7 cellular contexts compared by ENCODE assay signal in the genomic region with DNA sequence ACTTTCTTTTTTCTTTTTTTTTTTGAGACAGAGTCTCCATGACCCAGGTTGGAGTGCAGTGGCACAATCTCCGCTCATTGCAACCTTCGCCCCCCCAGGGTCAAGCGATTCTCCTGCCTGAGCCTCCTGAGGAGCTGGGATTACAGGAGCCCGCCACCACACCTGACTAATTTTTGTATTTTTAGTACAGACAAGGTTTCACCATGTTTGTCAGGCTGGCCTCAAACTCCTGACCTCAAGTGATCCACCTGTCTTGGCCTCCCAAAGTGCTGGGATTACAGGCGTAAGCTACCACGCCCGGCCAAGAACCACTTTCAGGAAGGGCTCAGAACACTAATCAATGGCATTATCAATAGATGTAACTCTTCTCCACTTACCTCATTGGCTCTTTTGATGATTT. TPM values are rescaled to one million over a fixed set of nuclear protein-coding genes. Genes with fewer than 3 reads are reported as not detected.
DNase-seq lines count a peak whose midpoint lies in the region; ATAC-seq and TF ChIP-seq lines count a peak whose summit lies in the region.
"Not testable (repeated sequence)": the region's sequence is repeated elsewhere in the genome, so short reads cannot be mapped to it uniquely, and the experiment has no call there.

No MANE protein-coding gene starts in this region.

- ATAC-seq in activated CD4-positive, alpha-beta T cell treated with anti-CD3 and anti-CD28 coated beads for 36 hours; psoas muscle; gastrocnemius medialis; stimulated activated effector memory CD8-positive, alpha-beta T cell treated with anti-CD3 and anti-CD28 coated beads, Interleukin-12 subunit alpha, Interleukin-12 subunit beta, amount 100 ng/mL, for 72 hours: not testable (repeated sequence)

- peaks cover 30% of the 10 kb centered on the region for H4K20me1 ChIP-seq in Loucy (ENCODE audit: insufficient read depth, low read length, poor library complexity, severe bottlenecking)

- intact Hi-C loops in activated CD4-positive, alpha-beta T cell treated with anti-CD3 and anti-CD28 coated beads for 36 hours (cut with DNase I, micrococcal nuclease); gastrocnemius medialis (cut with DNase I; ENCODE audit: low total_unique reads): not testable (repeated sequence)
- intact Hi-C loops in psoas muscle (cut with DNase I), result loop anchor here (5.0 kb wide), 2 partner anchors 84 to 216 kb away; a partner anchor contains a TSS

- H3K9ac ChIP-seq in Loucy (ENCODE audit: low read depth, low read length, poor library complexity, severe bottlenecking), result not testable (repeated sequence)

- not testable (repeated sequence) for DNase-seq in activated CD4-positive, alpha-beta T cell treated with anti-CD3 and anti-CD28 coated beads for 36 hours; nephron progenitor cell; psoas muscle; gastrocnemius medialis; stimulated activated effector memory CD8-positive, alpha-beta T cell treated with anti-CD3 and anti-CD28 coated beads, Interleukin-12 subunit alpha, Interleukin-12 subunit beta, amount 100 ng/mL, for 72 hours (ENCODE audit: low spot score in 2 of 2)
- peak; percentile 29 for DNase-seq in activated CD8-positive, alpha-beta memory T cell treated with anti-CD3 and anti-CD28 coated beads, Interleukin-2, amount 50 U/mL, for 48 hours

- in situ Hi-C loops in gastrocnemius medialis (cut with MboI; ENCODE audit: low sequenced_read_pairs in 4 of 4), result loop anchor here in 3 of 4 donors (10.0 to 25.0 kb wide), 3 partner anchors 76 to 214 kb away; a partner anchor contains a TSS

- peaks cover 80% of the 10 kb centered on the region for H3K79me2 ChIP-seq in Loucy (ENCODE audit: insufficient read depth, low read length)

- not testable (repeated sequence) for H3K27me3 Mint-ChIP-seq in activated CD4-positive, alpha-beta T cell treated with anti-CD3 and anti-CD28 coated beads for 36 hours; nephron progenitor cell (ENCODE audit: low read depth, poor library complexity)

- peaks cover 77% of the 10 kb centered on the region for H3K4me1 ChIP-seq in Loucy (ENCODE audit: insufficient read depth, low read length, poor library complexity, severe bottlenecking)
- H3K4me1 ChIP-seq in psoas muscle, result peaks cover 62% of the 10 kb centered on the region
- H3K4me1 ChIP-seq in gastrocnemius medialis, result peaks cover 52 to 55% of the 10 kb centered on the region in 2 donors

- H3K27ac Mint-ChIP-seq in activated CD4-positive, alpha-beta T cell treated with anti-CD3 and anti-CD28 coated beads for 36 hours, result peak overlapping the region; percentile 38
- H3K27ac Mint-ChIP-seq in nephron progenitor cell, result peak overlapping the region; percentile 33
- H3K27ac Mint-ChIP-seq in stimulated activated effector memory CD8-positive, alpha-beta T cell treated with anti-CD3 and anti-CD28 coated beads, Interleukin-12 subunit alpha, Interleukin-12 subunit beta, amount 100 ng/mL, for 72 hours, result peak overlapping the region; percentile 36

- not testable (repeated sequence) for TF ChIP-seq CTCF in Loucy (conservative IDR thresholded peaks at IDR 0.05; ENCODE audit: low read length); nephron progenitor cell (IDR thresholded peaks at IDR 0.05); psoas muscle (IDR thresholded peaks at IDR 0.05); gastrocnemius medialis (IDR thresholded peaks at IDR 0.05 in 4 of 5, conservative IDR thresholded peaks at IDR 0.05 in 1 of 5)

- H3K4me3 ChIP-seq in Loucy (ENCODE audit: low read length, poor library complexity, severe bottlenecking), result peak overlapping the region; percentile 34
- not testable (repeated sequence) for H3K4me3 ChIP-seq in psoas muscle, gastrocnemius medialis

- not testable (repeated sequence) for H3K9me2 ChIP-seq in Loucy (replicated peaks; ENCODE audit: low read depth, low read length)

- not testable (repeated sequence) for H3K9me3 Mint-ChIP-seq in activated CD4-positive, alpha-beta T cell treated with anti-CD3 and anti-CD28 coated beads for 36 hours (ENCODE audit: low read depth); nephron progenitor cell; stimulated activated effector memory CD8-positive, alpha-beta T cell treated with anti-CD3 and anti-CD28 coated beads, Interleukin-12 subunit alpha, Interleukin-12 subunit beta, amount 100 ng/mL, for 72 hours

- peak overlapping the region; percentile 58 for H3K4me2 ChIP-seq in Loucy (ENCODE audit: low read depth, low read length, poor library complexity, severe bottlenecking)

- not testable (repeated sequence) for H2AFZ ChIP-seq in Loucy (ENCODE audit: low read length)

- peaks cover 48% of the 10 kb centered on the region for H3K36me3 Mint-ChIP-seq in activated CD4-positive, alpha-beta T cell treated with anti-CD3 and anti-CD28 coated beads for 36 hours (ENCODE audit: low read depth)
- peaks cover 57% of the 10 kb centered on the region for H3K36me3 Mint-ChIP-seq in nephron progenitor cell (ENCODE audit: low read depth)
- peaks cover 78% of the 10 kb centered on the region for H3K36me3 Mint-ChIP-seq in stimulated activated effector memory CD8-positive, alpha-beta T cell treated with anti-CD3 and anti-CD28 coated beads, Interleukin-12 subunit alpha, Interleukin-12 subunit beta, amount 100 ng/mL, for 72 hours

- CTCF ChIA-PET in activated CD4-positive, alpha-beta T cell treated with anti-CD3 and anti-CD28 coated beads for 36 hours (lab: Charles Lee), result not testable (repeated sequence)

- H3K27ac ChIP-seq in psoas muscle, result peak overlapping the region; percentile 88
- H3K27ac ChIP-seq in gastrocnemius medialis, result peak overlapping the region; percentile 79 to 89 (median 84)

- TF ChIP-seq POLR2A in gastrocnemius medialis (IDR thresholded peaks at IDR 0.05), result not testable (repeated sequence)

- not testable (repeated sequence) for H3F3A ChIP-seq in Loucy (ENCODE audit: low read depth)

- POLR2A ChIA-PET in activated CD4-positive, alpha-beta T cell treated with anti-CD3 and anti-CD28 coated beads for 36 hours (lab: Charles Lee), result not testable (repeated sequence)

- H3K36me3 ChIP-seq in Loucy (ENCODE audit: insufficient read depth, low read length), result peaks cover 14% of the 10 kb centered on the region
- peaks cover 3 to 57% of the 10 kb centered on the region in 2 donors for H3K36me3 ChIP-seq in psoas muscle (ENCODE audit: insufficient read depth in 1 of 2, low read depth in 1 of 2)
- H3K36me3 ChIP-seq in gastrocnemius medialis, result peaks cover 0 to 38% of the 10 kb centered on the region in 2 donors

- H3K4me3 Mint-ChIP-seq in activated CD4-positive, alpha-beta T cell treated with anti-CD3 and anti-CD28 coated beads for 36 hours; stimulated activated effector memory CD8-positive, alpha-beta T cell treated with anti-CD3 and anti-CD28 coated beads, Interleukin-12 subunit alpha, Interleukin-12 subunit beta, amount 100 ng/mL, for 72 hours: not testable (repeated sequence)
- peak overlapping the region; percentile 17 for H3K4me3 Mint-ChIP-seq in nephron progenitor cell

- WGBS in psoas muscle, 3 donors, result 78 to 92% (median 80%) methylated on average over 7 of the region's 7 CpGs

- H3K9me3 ChIP-seq in Loucy (ENCODE audit: insufficient read depth, low read depth, low read length); psoas muscle; gastrocnemius medialis: not testable (repeated sequence)

- not testable (repeated sequence) for H3K27me3 ChIP-seq in Loucy (ENCODE audit: insufficient read depth, low read length, poor library complexity, severe bottlenecking); psoas muscle (ENCODE audit: insufficient read depth in 3 of 3, low read length in 2 of 3); gastrocnemius medialis

- peaks cover 47% of the 10 kb centered on the region for H3K4me1 Mint-ChIP-seq in activated CD4-positive, alpha-beta T cell treated with anti-CD3 and anti-CD28 coated beads for 36 hours
- H3K4me1 Mint-ChIP-seq in nephron progenitor cell, result peaks cover 54% of the 10 kb centered on the region
- H3K4me1 Mint-ChIP-seq in stimulated activated effector memory CD8-positive, alpha-beta T cell treated with anti-CD3 and anti-CD28 coated beads, Interleukin-12 subunit alpha, Interleukin-12 subunit beta, amount 100 ng/mL, for 72 hours, result peaks cover 48% of the 10 kb centered on the region

RNA-seq across cellular contexts. Expression of a gene that starts 4.9 kb away (rescaled TPM):
- total RNA-seq in activated CD4-positive, alpha-beta T cell treated with anti-CD3 and anti-CD28 coated beads for 36 hours, result 10 to 100 TPM; 52.1 to 55.8 TPM
- total RNA-seq in psoas muscle (10 to 100 TPM; 41.3 to 59.0 (median 49.5) TPM), gastrocnemius medialis (10 to 100 TPM; 22.5 to 34.8 (median 28.0) TPM)
- polyA plus RNA-seq in psoas muscle, result 10 to 100 TPM; 56.3 to 85.2 (median 57.0) TPM

RNA-seq across cellular contexts. Expression of a gene that starts 12.4 kb away (rescaled TPM):
- total RNA-seq in activated CD4-positive, alpha-beta T cell treated with anti-CD3 and anti-CD28 coated beads for 36 hours, result 10 to 100 TPM; 19.6 to 19.7 TPM
- 1 to 10 TPM; 5.2 to 7.0 (median 5.9) TPM for total RNA-seq in psoas muscle
- polyA plus RNA-seq in psoas muscle, result 10 to 100 TPM in 2 of 3 donors, 1 to 10 TPM in 1; 8.2 to 16.9 (median 13.8) TPM
- 10 to 100 TPM in 2 of 4 donors, 1 to 10 TPM in 2; 5.9 to 18.2 (median 13.5) TPM for total RNA-seq in gastrocnemius medialis
